In genomic region chr18:24913507-24914147, GRCh38 we compare ENCODE assay signal across 18 cellular contexts.
DNase-seq lines count a peak whose midpoint lies in the region; ATAC-seq and TF ChIP-seq lines count a peak whose summit lies in the region.
"Had no signal": no experiment of that assay in that cellular context is flagged by ENCODE, and none has a peak within 500 bp of the region (broad histone marks: within the 10 kb centered on the region; RNA-seq: fewer than 3 reads in every experiment).

No MANE protein-coding gene starts in this region.

- H3K36me3 ChIP-seq in heart right ventricle (no peaks in the 10 kb centered on the region), skeletal muscle satellite cell (ENCODE audit: insufficient read depth, low read length) (no peaks in the 10 kb centered on the region)
- H3K36me3 ChIP-seq: BE2C, transverse colon had no signal

- TF ChIP-seq CTCF in HFF-Myc (IDR thresholded peaks at IDR 0.05; ENCODE audit: low read depth, low read length, missing control alignments) (no peak), heart right ventricle (IDR thresholded peaks at IDR 0.05) (no peak)

- no peak overlapping the region for H3K27ac Mint-ChIP-seq in naive thymus-derived CD8-positive, alpha-beta T cell
- H3K27ac Mint-ChIP-seq in effector memory CD8-positive, alpha-beta T cell, result no peak overlapping the region
- H3K27ac Mint-ChIP-seq: stimulated activated memory B cell treated with anti-CD40 and anti-IgM and Interleukin-4, amounts not matched to agents 10 μg/mL and 1 μg/mL and 100 μg/mL, for 72 hours; T-helper 2 cell treated with Interferon-gamma antibody and Interleukin-4, amounts not matched to agents 5 μg/mL and 100 μg/mL, for 36 hours had no signal

- no peaks in the 10 kb centered on the region for H3K9me3 ChIP-seq in heart right ventricle
- H3K9me3 ChIP-seq in skeletal muscle satellite cell (replicated peaks; ENCODE audit: low read length), result no peaks in the 10 kb centered on the region
- H3K9me3 ChIP-seq: BE2C, transverse colon had no signal

- peak overlapping the region in 8 of 10 donors; percentile 2 to 81 (median 56) for H3K27ac ChIP-seq in heart right ventricle
- H3K27ac ChIP-seq: transverse colon had no signal

- no peaks in the 10 kb centered on the region for H3K4me1 Mint-ChIP-seq in naive thymus-derived CD8-positive, alpha-beta T cell
- no peaks in the 10 kb centered on the region for H3K4me1 Mint-ChIP-seq in effector memory CD8-positive, alpha-beta T cell (ENCODE audit: low read depth in 2 of 2)
- H3K4me1 Mint-ChIP-seq: stimulated activated memory B cell treated with anti-CD40 and anti-IgM and Interleukin-4, amounts not matched to agents 10 μg/mL and 1 μg/mL and 100 μg/mL, for 72 hours had no signal

- H3K4me1 ChIP-seq in heart right ventricle, result peaks cover 0 to 33% (median 15%) of the 10 kb centered on the region in 9 donors
- H3K4me1 ChIP-seq in skeletal muscle satellite cell (ENCODE audit: control insufficient read depth, insufficient read depth, low read length), result no peaks in the 10 kb centered on the region
- H3K4me1 ChIP-seq: BE2C, transverse colon had no signal

- H3K4me2 ChIP-seq in skeletal muscle satellite cell (ENCODE audit: low read length), result peak overlapping the region; percentile 19

- H3K36me3 Mint-ChIP-seq in naive thymus-derived CD8-positive, alpha-beta T cell, result no peaks in the 10 kb centered on the region
- H3K36me3 Mint-ChIP-seq in effector memory CD8-positive, alpha-beta T cell (ENCODE audit: insufficient read depth), result no peaks in the 10 kb centered on the region
- H3K36me3 Mint-ChIP-seq: stimulated activated memory B cell treated with anti-CD40 and anti-IgM and Interleukin-4, amounts not matched to agents 10 μg/mL and 1 μg/mL and 100 μg/mL, for 72 hours had no signal

- H3K27me3 ChIP-seq in heart right ventricle, result peaks cover 0 to 5% (median 0%) of the 10 kb centered on the region in 7 donors
- peaks cover 4% of the 10 kb centered on the region for H3K27me3 ChIP-seq in skeletal muscle satellite cell (ENCODE audit: control insufficient read depth, insufficient read depth, low read length)
- H3K27me3 ChIP-seq: BE2C, transverse colon had no signal

- DNase-seq in HFF-Myc (ENCODE audit: extremely low read depth, low read depth) (peak; percentile 69), heart right ventricle (peak; percentile 13 to 24), glomerular visceral epithelial cell (ENCODE audit: extremely low spot score) (no peak), EL (no peak)
- DNase-seq in naive thymus-derived CD8-positive, alpha-beta T cell, result no peak
- no peak for DNase-seq in effector memory CD8-positive, alpha-beta T cell
- DNase-seq: activated naive CD4-positive, alpha-beta T cell treated with Interleukin-2 at 50 U/mL for 16 hours; BE2C; hippocampal formation; NCI-H1105; NCI-H2227 treated with DMSO at 0.1 percent for 48 hours; SHP77 treated with DMSO at 0.1 percent for 48 hours; transverse colon had no signal

- POLR2A ChIA-PET in naive thymus-derived CD8-positive, alpha-beta T cell (lab: Charles Lee), result no interaction called here

- 42 to 56% methylated on average over 8 of the region's 8 CpGs for WGBS in heart right ventricle, 2 donors

- peaks cover 0 to 9% (median 0%) of the 10 kb centered on the region in 9 donors for H3K9me3 Mint-ChIP-seq in naive thymus-derived CD8-positive, alpha-beta T cell
- peaks cover 0 to 2% of the 10 kb centered on the region in 2 donors for H3K9me3 Mint-ChIP-seq in effector memory CD8-positive, alpha-beta T cell
- H3K9me3 Mint-ChIP-seq: stimulated activated memory B cell treated with anti-CD40 and anti-IgM and Interleukin-4, amounts not matched to agents 10 μg/mL and 1 μg/mL and 100 μg/mL, for 72 hours; T-helper 2 cell treated with Interferon-gamma antibody and Interleukin-4, amounts not matched to agents 5 μg/mL and 100 μg/mL, for 36 hours had no signal

- H3K4me3 ChIP-seq in HFF-Myc (replicated peaks; ENCODE audit: low read depth, low read length) (no peak overlapping the region), heart right ventricle (no peak overlapping the region), skeletal muscle satellite cell (ENCODE audit: low read length) (no peak overlapping the region)
- H3K4me3 ChIP-seq: transverse colon had no signal

- H3K4me3 Mint-ChIP-seq in naive thymus-derived CD8-positive, alpha-beta T cell, result no peak overlapping the region
- H3K4me3 Mint-ChIP-seq in effector memory CD8-positive, alpha-beta T cell, result no peak overlapping the region
- H3K4me3 Mint-ChIP-seq: stimulated activated memory B cell treated with anti-CD40 and anti-IgM and Interleukin-4, amounts not matched to agents 10 μg/mL and 1 μg/mL and 100 μg/mL, for 72 hours; T-helper 2 cell treated with Interferon-gamma antibody and Interleukin-4, amounts not matched to agents 5 μg/mL and 100 μg/mL, for 36 hours had no signal

- peaks cover 0 to 7% (median 7%) of the 10 kb centered on the region in 5 donors for H3K27me3 Mint-ChIP-seq in naive thymus-derived CD8-positive, alpha-beta T cell
- H3K27me3 Mint-ChIP-seq in effector memory CD8-positive, alpha-beta T cell, result peaks cover 5 to 15% of the 10 kb centered on the region in 2 donors
- H3K27me3 Mint-ChIP-seq: stimulated activated memory B cell treated with anti-CD40 and anti-IgM and Interleukin-4, amounts not matched to agents 10 μg/mL and 1 μg/mL and 100 μg/mL, for 72 hours had no signal

- no peak overlapping the region for H3K9ac ChIP-seq in skeletal muscle satellite cell (ENCODE audit: low read depth, low read length)

- intact Hi-C loops in heart right ventricle (cut with DNase I), result no loop called here

- ATAC-seq in SK-N-SH treated with all-trans-retinoic acid at 6 μM for 48 hours, result peak; percentile 34; the same call in 1 of the 3 replicates
- ATAC-seq in heart right ventricle, result peak; percentile 44 to 89 (median 82)
- ATAC-seq in naive thymus-derived CD8-positive, alpha-beta T cell, result no peak
- no peak for ATAC-seq in effector memory CD8-positive, alpha-beta T cell (replicated peaks)
- ATAC-seq: esophagus mucosa; stimulated activated memory B cell treated with anti-CD40 and anti-IgM and Interleukin-4, amounts not matched to agents 10 μg/mL and 1 μg/mL and 100 μg/mL, for 72 hours had no signal

TF ChIP-seq in SK-N-SH treated with all-trans-retinoic acid at 6 μM for 48 hours, 23 proteins besides CTCF, POLR2A, EP300 and RAD21:
- no peak for TF ChIP-seq RARB (CRISPR knock-in tag; IDR thresholded peaks at IDR 0.05)

Comparison
In these comparisons a context has a peak if more than half of its experiments do, and no peak if none do; other contexts are left out.
1. DNase-seq: peak in HFF-Myc (single experiment) and heart right ventricle (2 of 2); none in naive thymus-derived CD8-positive, alpha-beta T cell (0 of 10), glomerular visceral epithelial cell (single experiment), effector memory CD8-positive, alpha-beta T cell (0 of 3) and EL (single experiment).
2. ATAC-seq: peak in SK-N-SH treated with all-trans-retinoic acid at 6 μM for 48 hours (single experiment) and heart right ventricle (8 of 8); none in naive thymus-derived CD8-positive, alpha-beta T cell (0 of 2) and effector memory CD8-positive, alpha-beta T cell (single experiment).